In the genomic region with DNA sequence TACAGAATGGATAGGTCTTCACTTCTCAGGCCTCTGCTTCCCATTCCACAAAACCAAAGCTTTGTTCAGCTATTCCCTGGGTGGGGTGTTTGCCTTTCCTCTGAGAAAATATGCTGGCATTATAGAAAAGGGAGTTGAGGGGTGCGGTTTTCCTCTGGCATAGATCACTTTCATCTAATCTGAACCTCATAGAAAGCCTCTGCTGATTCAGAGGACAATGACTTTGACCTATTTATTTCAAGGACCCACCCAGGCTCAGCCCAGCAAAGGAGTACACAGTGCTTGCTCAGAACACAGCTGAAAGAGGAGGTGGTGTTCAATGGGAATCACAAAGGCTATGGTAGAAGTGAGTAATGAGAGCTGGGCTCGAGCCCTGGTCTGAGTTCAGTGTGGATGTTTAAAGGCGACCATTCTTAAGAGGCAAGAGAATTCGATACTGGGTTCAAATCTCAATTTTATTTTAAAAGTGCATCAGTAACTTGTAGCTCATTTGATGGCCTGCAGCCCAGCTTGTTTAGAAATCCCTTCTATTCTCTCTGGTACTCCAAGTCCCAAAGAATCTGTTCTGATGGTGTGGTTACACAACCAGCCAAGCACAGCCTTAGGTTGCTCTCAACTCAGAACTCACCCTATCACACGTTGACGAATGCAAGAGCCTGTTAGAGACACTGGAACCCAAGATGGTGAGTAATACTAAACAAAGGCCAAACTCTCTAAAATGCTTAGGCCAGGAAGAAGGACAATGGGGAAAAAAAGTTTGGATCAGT, we compare ENCODE assay signal across 16 cellular contexts.
DNase-seq lines count a peak whose midpoint lies in the region; ATAC-seq and TF ChIP-seq lines count a peak whose summit lies in the region.
"Had no signal": no experiment of that assay in that cellular context is flagged by ENCODE, and none has a peak within 500 bp of the region (broad histone marks: within the 10 kb centered on the region; RNA-seq: fewer than 3 reads in every experiment).

No MANE protein-coding gene starts in this region.

- peak; percentile 13 for DNase-seq in IMR-90
- peak; percentile 70 for DNase-seq in fibroblast of lung (ENCODE audit: low read depth in 2 of 2)
- DNase-seq in medulla oblongata (ENCODE audit: extremely low spot score), result peak; percentile 18
- DNase-seq in SHP77 (lab: John Stamatoyannopoulos, UW), result no peak
- DNase-seq: activated CD4-positive, CD25-positive, alpha-beta regulatory T cell; effector CD4-positive, alpha-beta T cell; NCI-H2029; NCI-H69; posterior cingulate gyrus; stimulated activated CD4-positive, alpha-beta T cell treated with anti-CD3 and anti-CD28 coated beads, Interleukin-1b, Interleukin-23, amount 100 ng/mL, for 48 hours; upper lobe of left lung had no signal

- no peak overlapping the region for H2BK120ac ChIP-seq in IMR-90 (ENCODE audit: low read depth, low read length)

- dilution Hi-C loops in IMR-90 (cut with HindIII; ENCODE audit: low sequenced_read_pairs, unreplicated experiment), result no loop called here

- TF ChIP-seq CTCF in IMR-90 (conservative IDR thresholded peaks at IDR 0.05; ENCODE audit: low read depth, low read length) (no peak), fibroblast of lung (conservative IDR thresholded peaks at IDR 0.05 in 1 of 2, IDR thresholded peaks at IDR 0.05 in 1 of 2; ENCODE audit: low read depth in 1 of 2, low read length in 2 of 2) (no peak)

- intact Hi-C loops in IMR-90 (cut with micrococcal nuclease), result no loop called here

- H3K9ac ChIP-seq in IMR-90 (ENCODE audit: low read depth, low read length) (no peak overlapping the region), fibroblast of lung (ENCODE audit: insufficient read depth, low read length) (no peak overlapping the region), stomach smooth muscle (ENCODE audit: low read length in 2 of 2) (no peak overlapping the region)

- H4K20me1 ChIP-seq in IMR-90 (ENCODE audit: insufficient read depth, low read length) (no peaks in the 10 kb centered on the region), fibroblast of lung (ENCODE audit: control insufficient read depth, extremely low read depth, insufficient read depth, low read length) (no peaks in the 10 kb centered on the region)

- H4K91ac ChIP-seq in IMR-90 (ENCODE audit: insufficient read depth, low read depth, low read length), result no peak overlapping the region

- ATAC-seq in IMR-90 (ENCODE audit: low read depth) (peak; percentile 44; the same call in 1 of the 2 replicates), HG03045 (IDR thresholded peaks at IDR 0.05; ENCODE audit: unreplicated experiment) (no peak), GM18867 (IDR thresholded peaks at IDR 0.05; ENCODE audit: unreplicated experiment) (no peak), HG02623 (IDR thresholded peaks at IDR 0.05; ENCODE audit: unreplicated experiment) (no peak)
- ATAC-seq: Panc1 had no signal

- H3K9me1 ChIP-seq in IMR-90 (ENCODE audit: insufficient read depth, low read length), result no peaks in the 10 kb centered on the region

- H3K27me3 ChIP-seq in IMR-90 (ENCODE audit: control insufficient read depth, insufficient read depth, low read length), result no peaks in the 10 kb centered on the region; the same call in 1 of the 2 replicates
- H3K27me3 ChIP-seq in fibroblast of lung (ENCODE audit: control insufficient read depth, insufficient read depth, low read length), result no peaks in the 10 kb centered on the region
- no peaks in the 10 kb centered on the region for H3K27me3 ChIP-seq in stomach smooth muscle (ENCODE audit: control insufficient read depth in 1 of 2, insufficient read depth in 2 of 2, low read length in 2 of 2)
- H3K27me3 ChIP-seq: upper lobe of left lung had no signal

- H3K23ac ChIP-seq in IMR-90 (ENCODE audit: low read depth, low read length), result no peak overlapping the region

- H4K8ac ChIP-seq in IMR-90 (ENCODE audit: low read depth in 2 of 2, low read length in 2 of 2), result no peak overlapping the region

- H3K4ac ChIP-seq in IMR-90 (ENCODE audit: low read depth, low read length), result no peak overlapping the region

- no peak overlapping the region for H2BK20ac ChIP-seq in IMR-90 (ENCODE audit: low read depth, low read length)

- no peak overlapping the region for H3K4me3 ChIP-seq in IMR-90 (ENCODE audit: insufficient read depth, low read depth, low read length)
- no peak overlapping the region for H3K4me3 ChIP-seq in fibroblast of lung (replicated peaks in 1 of 4; ENCODE audit: control extremely low read depth in 1 of 4, insufficient read depth in 1 of 4, low read depth in 3 of 4, low read length in 4 of 4)
- no peak overlapping the region for H3K4me3 ChIP-seq in stomach smooth muscle (ENCODE audit: low read length in 2 of 2)
- H3K4me3 ChIP-seq: upper lobe of left lung had no signal

- H3K4me2 ChIP-seq in IMR-90 (ENCODE audit: low read depth, low read length), result no peak overlapping the region
- no peak overlapping the region for H3K4me2 ChIP-seq in fibroblast of lung (ENCODE audit: extremely low read depth, insufficient read depth, low read length)

- no peak overlapping the region for H2BK5ac ChIP-seq in IMR-90 (ENCODE audit: low read depth, low read length, poor library complexity, severe bottlenecking)

- no peak for TF ChIP-seq POLR2A in IMR-90 (IDR thresholded peaks at IDR 0.05; ENCODE audit: low read depth, low read length)

- POLR2A ChIA-PET in IMR-90 (lab: Charles Lee; ENCODE audit: unreplicated experiment), result no interaction called here

- in situ Hi-C loops in IMR-90 (cut with MboI; ENCODE audit: low sequenced_read_pairs), result no loop called here

- no peaks in the 10 kb centered on the region for H3K79me1 ChIP-seq in IMR-90 (ENCODE audit: low read depth in 1 of 2, low read length in 2 of 2)

- no TSS peak for BruUV-seq in IMR-90 (replicated peaks; lab: Mats Ljungman, UMichigan)

- H2AK9ac ChIP-seq in IMR-90 (replicated peaks; ENCODE audit: low read depth, low read length, poor library complexity), result no peak overlapping the region

- H3K14ac ChIP-seq in IMR-90 (replicated peaks; ENCODE audit: low read depth, low read length), result no peak overlapping the region

- no peak overlapping the region for H2AK5ac ChIP-seq in IMR-90 (ENCODE audit: low read depth, low read length)

- CTCF ChIA-PET in IMR-90 (lab: Yijun Ruan, JAX), result interaction anchor here (0.5 kb wide), 1 partner anchor 12 kb away, joined by 3 read pairs; no protein-coding TSS in a partner anchor

- H2BK15ac ChIP-seq in IMR-90 (ENCODE audit: low read depth, low read length), result no peak overlapping the region

- no peaks in the 10 kb centered on the region for H3K79me2 ChIP-seq in fibroblast of lung (ENCODE audit: control insufficient read depth, insufficient read depth, low read length)

- no CpG with 5 or more reads among the region's 6 CpGs for WGBS in IMR-90 (ENCODE audit: extremely low coverage in 2 of 2, insufficient read length in 1 of 2), 2 experiments

- no peak for TF ChIP-seq RAD21 in IMR-90 (IDR thresholded peaks at IDR 0.05; ENCODE audit: low read length)

- H3K18ac ChIP-seq in IMR-90 (ENCODE audit: low read depth, low read length), result no peak overlapping the region

- H3K36me3 ChIP-seq in IMR-90 (ENCODE audit: control insufficient read depth, insufficient read depth, low read length), result no peaks in the 10 kb centered on the region
- no peaks in the 10 kb centered on the region for H3K36me3 ChIP-seq in fibroblast of lung (ENCODE audit: control insufficient read depth, insufficient read depth, low read length)
- H3K36me3 ChIP-seq in stomach smooth muscle (ENCODE audit: control insufficient read depth in 2 of 2, insufficient read depth in 2 of 2, low read length in 2 of 2), result no peaks in the 10 kb centered on the region
- H3K36me3 ChIP-seq: upper lobe of left lung had no signal

- H2AFZ ChIP-seq in IMR-90 (replicated peaks; ENCODE audit: low read length, poor library complexity) (no peak overlapping the region), fibroblast of lung (ENCODE audit: low read length) (no peak overlapping the region)

- H3K27ac ChIP-seq in IMR-90 (ENCODE audit: insufficient read depth, low read length) (no peak overlapping the region), fibroblast of lung (ENCODE audit: insufficient read depth, low read length) (no peak overlapping the region), stomach smooth muscle (ENCODE audit: low read length) (peak overlapping the region; percentile 6)
- H3K27ac ChIP-seq: upper lobe of left lung had no signal

- H3K56ac ChIP-seq in IMR-90 (ENCODE audit: extremely low read depth, insufficient read depth, low read length), result no peak overlapping the region

- H4K5ac ChIP-seq in IMR-90 (ENCODE audit: low read depth, low read length), result no peak overlapping the region

- H3K4me1 ChIP-seq in IMR-90 (ENCODE audit: control insufficient read depth, insufficient read depth, low read length) (peaks cover 4% of the 10 kb centered on the region; the same call in 1 of the 2 replicates), fibroblast of lung (ENCODE audit: control insufficient read depth, extremely low read depth, insufficient read depth, low read length) (no peaks in the 10 kb centered on the region), stomach smooth muscle (ENCODE audit: control insufficient read depth, insufficient read depth, low read length) (no peaks in the 10 kb centered on the region)

- H3K9me3 ChIP-seq in IMR-90 (ENCODE audit: control insufficient read depth, insufficient read depth, low read length) (no peaks in the 10 kb centered on the region), fibroblast of lung (ENCODE audit: control insufficient read depth, insufficient read depth, low read depth, low read length) (no peaks in the 10 kb centered on the region), stomach smooth muscle (ENCODE audit: control insufficient read depth in 2 of 2, low read length in 2 of 2) (no peaks in the 10 kb centered on the region)
- H3K9me3 ChIP-seq: upper lobe of left lung had no signal

TF ChIP-seq in IMR-90, 13 proteins besides CTCF, POLR2A, EP300 and RAD21:
- TF ChIP-seq RFX5 (IDR thresholded peaks at IDR 0.05; ENCODE audit: low read depth, low read length), result no peak
- TF ChIP-seq MAZ (IDR thresholded peaks at IDR 0.05; ENCODE audit: borderline replicate concordance, low read depth, low read length), result no peak

Comparison
In these comparisons a context has a peak if more than half of its experiments do, and no peak if none do; other contexts are left out.
1. DNase-seq: peak in IMR-90 (single experiment), fibroblast of lung (2 of 2) and medulla oblongata (single experiment); none in SHP77 (0 of 2).